ENCODE assay signal across 24 cellular contexts in genomic region chr15:81407679-81408078, GRCh38. TPM values are rescaled to one million over a fixed set of nuclear protein-coding genes. Genes with fewer than 3 reads are reported as not detected.
DNase-seq lines count a peak whose midpoint lies in the region; ATAC-seq, FAIRE-seq and TF ChIP-seq lines count a peak whose summit lies in the region.
"Had no signal": no experiment of that assay in that cellular context is flagged by ENCODE, and none has a peak within 500 bp of the region (broad histone marks: within the 10 kb centered on the region; RNA-seq: fewer than 3 reads in every experiment).

No MANE protein-coding gene starts in this region.

- no peak overlapping the region for H3K4me3 ChIP-seq in mesenchymal stem cell (ENCODE audit: insufficient read depth in 1 of 2, low read depth in 1 of 2, low read length in 2 of 2)

- FAIRE-seq in urothelium cell line (lab: Jason Lieb, UNC): no peak
- FAIRE-seq: A204.1, G401.6, RCC 7860 had no signal

- no peak overlapping the region for H3K27ac ChIP-seq in mesenchymal stem cell (ENCODE audit: low read length, poor library complexity, severe bottlenecking)

- no peak overlapping the region for H3K4me2 ChIP-seq in mesenchymal stem cell (ENCODE audit: low read length, poor library complexity, severe bottlenecking)
- H3K4me2 ChIP-seq: SK-N-SH had no signal

- H3K23ac ChIP-seq in mesenchymal stem cell (ENCODE audit: low read length in 2 of 2): no peak overlapping the region

- DNase-seq in natural killer cell treated with Interleukin-12 subunit alpha and Interleukin-12 subunit beta and Interleukin-15 and Interleukin-18, amount 100 ng/mL, for 72 hours (ENCODE audit: low spot score): no peak
- DNase-seq in natural killer cell (no peak), cardiac septum (ENCODE audit: low spot score) (peak; percentile 78), mesenchymal stem cell (no peak), urothelium cell line (ENCODE audit: low spot score) (peak; percentile 10), NCI-H187 (lab: John Stamatoyannopoulos, UW) (no peak), NAMALWA (ENCODE audit: low spot score) (no peak)
- DNase-seq: Caco-2; CD4-positive, alpha-beta T cell; H7; HFFc6; Kasumi-1; MM.1S; NCI-H1105 treated with DMSO at 0.1 percent for 48 hours; NCI-H1930; NCI-H446; NCI-H526 treated with DMSO at 0.1 percent for 48 hours; SHP77 treated with DMSO at 0.1 percent for 48 hours; SK-N-SH had no signal

- H3K4me1 ChIP-seq in mesenchymal stem cell (ENCODE audit: control insufficient read depth, insufficient read depth, low read depth, low read length): no peaks in the 10 kb centered on the region
- H3K4me1 ChIP-seq: Caco-2 had no signal

- intact Hi-C loops in natural killer cell (cut with micrococcal nuclease): loop anchor here (10.0 kb wide), 1 partner anchor 63 kb away; no protein-coding TSS in a partner anchor
- intact Hi-C loops in cardiac septum (cut with DNase I): loop anchor here (5.0 kb wide), 1 partner anchor 790 kb away; no protein-coding TSS in a partner anchor

- H3K4ac ChIP-seq in mesenchymal stem cell (ENCODE audit: low read depth in 1 of 2, low read length in 2 of 2): no peak overlapping the region

- H3K27ac Mint-ChIP-seq in natural killer cell treated with Interleukin-12 subunit alpha and Interleukin-12 subunit beta and Interleukin-15 and Interleukin-18, amount 100 ng/mL, for 72 hours: no peak overlapping the region
- H3K27ac Mint-ChIP-seq in natural killer cell: no peak overlapping the region
- H3K27ac Mint-ChIP-seq: CD4-positive, alpha-beta T cell; HFFc6 had no signal

- H3K79me1 ChIP-seq in mesenchymal stem cell (replicated peaks; ENCODE audit: low read length, poor library complexity, severe bottlenecking): no peaks in the 10 kb centered on the region

- peak overlapping the region; percentile 27 for H2AFZ ChIP-seq in mesenchymal stem cell (ENCODE audit: low read depth, low read length)

- H3K27me3 ChIP-seq in mesenchymal stem cell (ENCODE audit: control insufficient read depth in 1 of 2, insufficient read depth in 1 of 2, low read length in 2 of 2): peaks cover 16 to 24% of the 10 kb centered on the region in 2 experiments

- peaks cover 0 to 7% of the 10 kb centered on the region in 2 donors for H3K4me1 Mint-ChIP-seq in natural killer cell treated with Interleukin-12 subunit alpha and Interleukin-12 subunit beta and Interleukin-15 and Interleukin-18, amount 100 ng/mL, for 72 hours (ENCODE audit: low read depth in 2 of 2)
- peaks cover 8% of the 10 kb centered on the region in 2 donors for H3K4me1 Mint-ChIP-seq in natural killer cell

- H2AK5ac ChIP-seq in mesenchymal stem cell (ENCODE audit: low read length, severe bottlenecking): no peak overlapping the region

- peaks cover 18 to 23% of the 10 kb centered on the region in 2 donors for H3K27me3 Mint-ChIP-seq in natural killer cell treated with Interleukin-12 subunit alpha and Interleukin-12 subunit beta and Interleukin-15 and Interleukin-18, amount 100 ng/mL, for 72 hours
- H3K27me3 Mint-ChIP-seq in natural killer cell (ENCODE audit: low read depth in 2 of 2): peaks cover 23 to 30% of the 10 kb centered on the region in 2 donors

- no peak overlapping the region for H2BK12ac ChIP-seq in mesenchymal stem cell (ENCODE audit: low read length in 2 of 2)

- no peak overlapping the region for H2BK15ac ChIP-seq in mesenchymal stem cell (ENCODE audit: low read depth, poor library complexity, severe bottlenecking)

- H3K9me3 ChIP-seq in mesenchymal stem cell (ENCODE audit: control insufficient read depth, low read length): no peaks in the 10 kb centered on the region
- H3K9me3 ChIP-seq: SK-N-SH had no signal

- 76% methylated on average over 7 of the region's 8 CpGs for WGBS in mesenchymal stem cell

- H3K18ac ChIP-seq in mesenchymal stem cell (ENCODE audit: low read depth in 1 of 2, low read length in 2 of 2): no peak overlapping the region

- ATAC-seq in natural killer cell treated with Interleukin-12 subunit alpha and Interleukin-12 subunit beta and Interleukin-15 and Interleukin-18, amount 100 ng/mL, for 72 hours: peak; percentile 36 to 43
- ATAC-seq in natural killer cell: no peak
- no peak for ATAC-seq in HG03025 (IDR thresholded peaks at IDR 0.05; ENCODE audit: low FRiP score, unreplicated experiment)

- no peak for TF ChIP-seq CTCF in natural killer cell (IDR thresholded peaks at IDR 0.05)

- H3K36me3 ChIP-seq in mesenchymal stem cell (ENCODE audit: control insufficient read depth in 1 of 2, insufficient read depth in 2 of 2, low read depth in 1 of 2, low read length in 2 of 2): no peaks in the 10 kb centered on the region

- H3K36me3 Mint-ChIP-seq in natural killer cell treated with Interleukin-12 subunit alpha and Interleukin-12 subunit beta and Interleukin-15 and Interleukin-18, amount 100 ng/mL, for 72 hours: no peaks in the 10 kb centered on the region
- no peaks in the 10 kb centered on the region for H3K36me3 Mint-ChIP-seq in natural killer cell

- H2BK5ac ChIP-seq in mesenchymal stem cell (ENCODE audit: low read depth, low read length, poor library complexity, severe bottlenecking): no peak overlapping the region

- no peak overlapping the region for H3K9ac ChIP-seq in mesenchymal stem cell (ENCODE audit: low read length)
- H3K9ac ChIP-seq: SK-N-SH had no signal

- H4K8ac ChIP-seq in mesenchymal stem cell (ENCODE audit: low read length): no peak overlapping the region

- H4K91ac ChIP-seq in mesenchymal stem cell (ENCODE audit: low read length): no peak overlapping the region

- H3K14ac ChIP-seq in mesenchymal stem cell (ENCODE audit: low read length in 2 of 2): peak overlapping the region in 1 of 2 experiments; percentile 28

- H2BK120ac ChIP-seq in mesenchymal stem cell (ENCODE audit: low read depth, low read length): no peak overlapping the region

- H3K9me3 Mint-ChIP-seq in natural killer cell treated with Interleukin-12 subunit alpha and Interleukin-12 subunit beta and Interleukin-15 and Interleukin-18, amount 100 ng/mL, for 72 hours: no peaks in the 10 kb centered on the region
- H3K9me3 Mint-ChIP-seq in natural killer cell: no peaks in the 10 kb centered on the region
- H3K9me3 Mint-ChIP-seq: CD4-positive, alpha-beta T cell; HFFc6 had no signal

- H3K4me3 Mint-ChIP-seq in natural killer cell treated with Interleukin-12 subunit alpha and Interleukin-12 subunit beta and Interleukin-15 and Interleukin-18, amount 100 ng/mL, for 72 hours: no peak overlapping the region
- H3K4me3 Mint-ChIP-seq in natural killer cell: no peak overlapping the region
- H3K4me3 Mint-ChIP-seq: CD4-positive, alpha-beta T cell; HFFc6 had no signal

RNA-seq across cellular contexts. Expression of gene TMC3, which starts 33.7 kb away (rescaled TPM):
- not detected for total RNA-seq in natural killer cell treated with Interleukin-12 subunit alpha and Interleukin-12 subunit beta and Interleukin-15 and Interleukin-18, amount 100 ng/mL, for 72 hours
- total RNA-seq in natural killer cell (not detected), cardiac septum (not detected)
- not detected for polyA plus RNA-seq in mesenchymal stem cell (2013, experiment 1 of 2)
- not detected for polyA plus RNA-seq in mesenchymal stem cell (2013, experiment 2 of 2)
- total RNA-seq: Caco-2; CD4-positive, alpha-beta T cell; H7; HFFc6 had no signal
- polyA plus RNA-seq: BJ, SK-N-SH had no signal

Comparison
In these comparisons a context has a peak if more than half of its experiments do, and no peak if none do; other contexts are left out.
1. ATAC-seq: peak in natural killer cell treated with Interleukin-12 subunit alpha and Interleukin-12 subunit beta and Interleukin-15 and Interleukin-18, amount 100 ng/mL, for 72 hours (2 of 2); none in natural killer cell (0 of 3) and HG03025 (single experiment).
2. DNase-seq: peak in cardiac septum (single experiment) and urothelium cell line (single experiment); none in natural killer cell treated with Interleukin-12 subunit alpha and Interleukin-12 subunit beta and Interleukin-15 and Interleukin-18, amount 100 ng/mL, for 72 hours (single experiment), natural killer cell (single experiment), mesenchymal stem cell (single experiment), NCI-H187 (0 of 2) and NAMALWA (single experiment).